Comparison of ENCODE assay signal across 25 cellular contexts in genomic region chr1:158962983-158963382, GRCh38. TPM values are rescaled to one million over a fixed set of nuclear protein-coding genes. Genes with fewer than 3 reads are reported as not detected.
"Had no signal": no experiment of that assay in that cellular context is flagged by ENCODE, and none has a peak within 500 bp of the region (broad histone marks: within the 10 kb centered on the region; RNA-seq: fewer than 3 reads in every experiment).

No MANE protein-coding gene starts in this region.

- H2AFZ ChIP-seq: parathyroid adenoma had no signal

- H3K4me1 Mint-ChIP-seq: neural crest cell; stimulated activated memory B cell treated with anti-CD40 and anti-IgM and Interleukin-4, amounts not matched to agents 10 μg/mL and 1 μg/mL and 100 μg/mL, for 72 hours had no signal

- H3K9ac ChIP-seq: parathyroid adenoma had no signal

- H3K4me3 ChIP-seq: coronary artery, esophagus squamous epithelium, gastroesophageal sphincter, prostate gland, right lobe of liver, testis, tibial nerve had no signal

- ATAC-seq: gastroesophageal sphincter; left colon; naive thymus-derived CD4-positive, alpha-beta T cell; right lobe of liver; stimulated activated memory B cell treated with anti-CD40 and anti-IgM and Interleukin-4, amounts not matched to agents 10 μg/mL and 1 μg/mL and 100 μg/mL, for 72 hours had no signal

- H3K36me3 ChIP-seq: esophagus squamous epithelium, gastroesophageal sphincter, prostate gland, right lobe of liver, tibial nerve had no signal

- H3K4me3 Mint-ChIP-seq: naive thymus-derived CD4-positive, alpha-beta T cell; neural crest cell; stimulated activated memory B cell treated with anti-CD40 and anti-IgM and Interleukin-4, amounts not matched to agents 10 μg/mL and 1 μg/mL and 100 μg/mL, for 72 hours; stimulated activated naive CD8-positive, alpha-beta T cell treated with anti-CD3 and anti-CD28 coated beads, Interleukin-15, Interleukin-2, amounts not matched to agents 100 ng/mL and 50 ng/mL, for 24 hours had no signal

- H3K27ac Mint-ChIP-seq: naive thymus-derived CD4-positive, alpha-beta T cell; stimulated activated memory B cell treated with anti-CD40 and anti-IgM and Interleukin-4, amounts not matched to agents 10 μg/mL and 1 μg/mL and 100 μg/mL, for 72 hours; stimulated activated naive CD8-positive, alpha-beta T cell treated with anti-CD3 and anti-CD28 coated beads, Interleukin-15, Interleukin-2, amounts not matched to agents 100 ng/mL and 50 ng/mL, for 24 hours had no signal

- DNase-seq: effector CD4-positive, alpha-beta T cell; esophagus squamous epithelium; foreskin fibroblast; glutamatergic neuron; left colon; naive thymus-derived CD4-positive, alpha-beta T cell; occipital lobe; retina; right lobe of liver; stimulated activated CD4-positive, alpha-beta T cell treated with anti-CD3 and anti-CD28 coated beads, Interleukin-4, amount 100 ng/mL, for 1 hour; stimulated activated CD8-positive, alpha-beta memory T cell treated with anti-CD3 and anti-CD28 coated beads, Interleukin-4, amount 100 ng/mL, for 48 hours; testis had no signal

- H3K27me3 Mint-ChIP-seq: stimulated activated memory B cell treated with anti-CD40 and anti-IgM and Interleukin-4, amounts not matched to agents 10 μg/mL and 1 μg/mL and 100 μg/mL, for 72 hours had no signal

- H3K4me1 ChIP-seq: esophagus squamous epithelium, gastroesophageal sphincter, parathyroid adenoma, prostate gland, right lobe of liver, testis, tibial nerve had no signal

- H3K27ac ChIP-seq: coronary artery, esophagus squamous epithelium, gastroesophageal sphincter, parathyroid adenoma, prostate gland, right lobe of liver, testis, tibial nerve had no signal

- H3K27me3 ChIP-seq: gastroesophageal sphincter, right lobe of liver, testis, tibial nerve had no signal

- H3K9me3 ChIP-seq: esophagus squamous epithelium, prostate gland, right lobe of liver, testis had no signal

- H3K79me2 ChIP-seq: parathyroid adenoma had no signal

- H3K9me3 Mint-ChIP-seq: stimulated activated memory B cell treated with anti-CD40 and anti-IgM and Interleukin-4, amounts not matched to agents 10 μg/mL and 1 μg/mL and 100 μg/mL, for 72 hours had no signal

RNA-seq across cellular contexts. Expression of gene PYHIN1, which starts 31.6 kb away (rescaled TPM):
- total RNA-seq: chondrocyte, dermis microvascular lymphatic vessel endothelial cell, epithelial cell of proximal tubule, kidney epithelial cell, lung microvascular endothelial cell, neural crest cell, occipital lobe had no signal
